ENCODE assay signal across 10 cellular contexts in genomic region chr5:126516133-126516532, GRCh38.
DNase-seq lines count a peak whose midpoint lies in the region; ATAC-seq and TF ChIP-seq lines count a peak whose summit lies in the region.
"Had no signal": no experiment of that assay in that cellular context is flagged by ENCODE, and none has a peak within 500 bp of the region (broad histone marks: within the 10 kb centered on the region; RNA-seq: fewer than 3 reads in every experiment).

No MANE protein-coding gene starts in this region.

- dilution Hi-C loops in IMR-90 (cut with HindIII; ENCODE audit: low sequenced_read_pairs, unreplicated experiment) (no loop called here), mammary epithelial cell (cut with HindIII; ENCODE audit: low sequenced_read_pairs) (no loop called here)

- H2AFZ ChIP-seq in IMR-90 (replicated peaks; ENCODE audit: low read length, poor library complexity) = no peak overlapping the region
- no peak overlapping the region for H2AFZ ChIP-seq in mammary epithelial cell (ENCODE audit: low read depth, low read length)

- TF ChIP-seq CTCF in IMR-90 (conservative IDR thresholded peaks at IDR 0.05; ENCODE audit: low read depth, low read length) (no peak), mammary epithelial cell (conservative IDR thresholded peaks at IDR 0.05 in 1 of 2, IDR thresholded peaks at IDR 0.05 in 1 of 2; ENCODE audit: extremely low read depth in 1 of 2, insufficient read depth in 1 of 2, low read depth in 1 of 2, low read length in 2 of 2) (no peak), testis (IDR thresholded peaks at IDR 0.05) (no peak), right atrium auricular region (IDR thresholded peaks at IDR 0.05) (no peak)

- no peak overlapping the region for H3K4me2 ChIP-seq in IMR-90 (ENCODE audit: low read depth, low read length)
- peak overlapping the region; percentile 24 for H3K4me2 ChIP-seq in mammary epithelial cell (ENCODE audit: insufficient read depth, low read depth, low read length)

- BruUV-seq in IMR-90 (replicated peaks; lab: Mats Ljungman, UMichigan) (no TSS peak), mammary epithelial cell (replicated peaks; lab: Mats Ljungman, UMichigan) (no TSS peak)

- in situ Hi-C loops in IMR-90 (cut with MboI; ENCODE audit: low sequenced_read_pairs) = no loop called here
- in situ Hi-C loops in mammary epithelial cell (cut with MboI; ENCODE audit: low sequenced_read_pairs in 2 of 2) = no loop called here

- H2BK120ac ChIP-seq in IMR-90 (ENCODE audit: low read depth, low read length) = no peak overlapping the region

- H3K27me3 ChIP-seq in IMR-90 (ENCODE audit: control insufficient read depth, insufficient read depth, low read length) = no peaks in the 10 kb centered on the region
- H3K27me3 ChIP-seq in mammary epithelial cell (ENCODE audit: insufficient read depth, low read length) = no peaks in the 10 kb centered on the region
- no peaks in the 10 kb centered on the region for H3K27me3 ChIP-seq in testis
- no peaks in the 10 kb centered on the region for H3K27me3 ChIP-seq in right atrium auricular region
- H3K27me3 ChIP-seq: MG63, neutrophil had no signal

- peak; percentile 50 for ATAC-seq in IMR-90 (ENCODE audit: low read depth)
- no peak for ATAC-seq in GM18868 (IDR thresholded peaks at IDR 0.05; ENCODE audit: unreplicated experiment)
- no peak for ATAC-seq in GM18907 (IDR thresholded peaks at IDR 0.05; ENCODE audit: unreplicated experiment)

- H3K36me3 ChIP-seq in IMR-90 (ENCODE audit: control insufficient read depth, insufficient read depth, low read length) (no peaks in the 10 kb centered on the region), mammary epithelial cell (ENCODE audit: insufficient read depth, low read length) (no peaks in the 10 kb centered on the region), testis (ENCODE audit: low read depth, missing control alignments) (no peaks in the 10 kb centered on the region), right atrium auricular region (no peaks in the 10 kb centered on the region)
- H3K36me3 ChIP-seq: MG63, neutrophil had no signal

- no peak overlapping the region for H4K91ac ChIP-seq in IMR-90 (ENCODE audit: insufficient read depth, low read depth, low read length)

- H3K27ac ChIP-seq in IMR-90 (ENCODE audit: insufficient read depth, low read length) = no peak overlapping the region
- H3K27ac ChIP-seq in mammary epithelial cell (ENCODE audit: insufficient read depth, low read depth, low read length) = peak overlapping the region; percentile 38
- peak overlapping the region; percentile 20 to 62 for H3K27ac ChIP-seq in testis
- no peak overlapping the region for H3K27ac ChIP-seq in right atrium auricular region
- H3K27ac ChIP-seq: neutrophil had no signal

- no peak overlapping the region for H3K9ac ChIP-seq in IMR-90 (ENCODE audit: low read depth, low read length)
- H3K9ac ChIP-seq in mammary epithelial cell (ENCODE audit: insufficient read depth, low read length) = no peak overlapping the region

- H2AK5ac ChIP-seq in IMR-90 (ENCODE audit: low read depth, low read length) = no peak overlapping the region

- H2BK20ac ChIP-seq in IMR-90 (ENCODE audit: low read depth, low read length) = no peak overlapping the region

- H3K56ac ChIP-seq in IMR-90 (ENCODE audit: extremely low read depth, insufficient read depth, low read length) = no peak overlapping the region

- POLR2A ChIA-PET in IMR-90 (lab: Charles Lee; ENCODE audit: unreplicated experiment) = no interaction called here

- no peak overlapping the region for H3K14ac ChIP-seq in IMR-90 (replicated peaks; ENCODE audit: low read depth, low read length)

- no peaks in the 10 kb centered on the region for H3K79me1 ChIP-seq in IMR-90 (ENCODE audit: low read depth in 1 of 2, low read length in 2 of 2)

- intact Hi-C loops in IMR-90 (cut with micrococcal nuclease) (no loop called here), mammary epithelial cell (cut with micrococcal nuclease) (no loop called here), testis (cut with DNase I; ENCODE audit: low total_unique reads) (no loop called here)

- H2BK15ac ChIP-seq in IMR-90 (ENCODE audit: low read depth, low read length) = no peak overlapping the region

- H4K20me1 ChIP-seq in IMR-90 (ENCODE audit: insufficient read depth, low read length) = no peaks in the 10 kb centered on the region
- H4K20me1 ChIP-seq in mammary epithelial cell (ENCODE audit: insufficient read depth, low read length) = no peaks in the 10 kb centered on the region

- no peak overlapping the region for H3K4me3 ChIP-seq in IMR-90 (ENCODE audit: insufficient read depth, low read depth, low read length)
- H3K4me3 ChIP-seq in mammary epithelial cell (replicated peaks in 1 of 3; ENCODE audit: insufficient read depth in 1 of 3, low read depth in 2 of 3, low read length in 3 of 3) = no peak overlapping the region
- H3K4me3 ChIP-seq in testis = no peak overlapping the region
- no peak overlapping the region for H3K4me3 ChIP-seq in right atrium auricular region
- H3K4me3 ChIP-seq: MG63 had no signal

- H2BK5ac ChIP-seq in IMR-90 (ENCODE audit: low read depth, low read length, poor library complexity, severe bottlenecking) = no peak overlapping the region

- WGBS in IMR-90 (ENCODE audit: extremely low coverage in 2 of 2, insufficient read length in 1 of 2), 2 experiments = no CpG with 5 or more reads among the region's 1 CpG
- 0% methylated on average over 1 of the region's 1 CpG for WGBS in mammary epithelial cell (ENCODE audit: low coverage, missing lambda C conversion rate)
- WGBS in testis, 2 donors = 50 to 57% methylated on average over 1 of the region's 1 CpG

- H3K23ac ChIP-seq in IMR-90 (ENCODE audit: low read depth, low read length) = no peak overlapping the region

- DNase-seq in IMR-90 (peak; percentile 92), NCI-H345 (lab: John Stamatoyannopoulos, UW) (peak; percentile 91), mammary epithelial cell (peak; percentile 72), testis (no peak), right atrium auricular region (ENCODE audit: low spot score) (no peak)
- DNase-seq: activated T-cell treated with anti-CD3 and anti-CD28 coated beads, Interleukin-2, amount 50 U/mL, for 24 hours; MG63 had no signal

- H4K8ac ChIP-seq in IMR-90 (ENCODE audit: low read depth in 2 of 2, low read length in 2 of 2) = no peak overlapping the region

- no peak overlapping the region for H2AK9ac ChIP-seq in IMR-90 (replicated peaks; ENCODE audit: low read depth, low read length, poor library complexity)

- H3K4me1 ChIP-seq in IMR-90 (ENCODE audit: control insufficient read depth, insufficient read depth, low read length) (peaks cover 10% of the 10 kb centered on the region), mammary epithelial cell (ENCODE audit: insufficient read depth, low read length) (peaks cover 47% of the 10 kb centered on the region), testis (peaks cover 38% of the 10 kb centered on the region), right atrium auricular region (peaks cover 0 to 27% of the 10 kb centered on the region in 2 donors)

- no peak overlapping the region for H4K5ac ChIP-seq in IMR-90 (ENCODE audit: low read depth, low read length)

- H3K9me3 ChIP-seq in IMR-90 (ENCODE audit: control insufficient read depth, insufficient read depth, low read length) (no peaks in the 10 kb centered on the region), mammary epithelial cell (replicated peaks; ENCODE audit: insufficient read depth, low read length) (no peaks in the 10 kb centered on the region), testis (no peaks in the 10 kb centered on the region), right atrium auricular region (no peaks in the 10 kb centered on the region)
- H3K9me3 ChIP-seq: MG63, neutrophil had no signal

- TF ChIP-seq POLR2A in IMR-90 (IDR thresholded peaks at IDR 0.05; ENCODE audit: low read depth, low read length) (no peak), testis (IDR thresholded peaks at IDR 0.05) (no peak)

- no peak for TF ChIP-seq RAD21 in IMR-90 (IDR thresholded peaks at IDR 0.05; ENCODE audit: low read length)

- H3K18ac ChIP-seq in IMR-90 (ENCODE audit: low read depth, low read length) = no peak overlapping the region

- CTCF ChIA-PET in IMR-90 (lab: Yijun Ruan, JAX) (interaction anchor here (0.7 to 1.1 kb wide), 2 partner anchors 16 to 82 kb away, joined by 3 to 4 read pairs; no protein-coding TSS in a partner anchor), mammary epithelial cell (lab: Charles Lee; ENCODE audit: low non-redundant PET) (no interaction called here)

- no peak overlapping the region for H3K4ac ChIP-seq in IMR-90 (ENCODE audit: low read depth, low read length)

- H3K79me2 ChIP-seq in mammary epithelial cell (ENCODE audit: insufficient read depth, low read length) = no peaks in the 10 kb centered on the region

- 0 out of 2 replicates have a peak, but pooled peaks cover 5% of the 10 kb centered on the region for H3K9me1 ChIP-seq in IMR-90 (ENCODE audit: insufficient read depth, low read length)

TF ChIP-seq in IMR-90, 13 proteins besides CTCF, POLR2A, EP300 and RAD21:
- no peak for TF ChIP-seq NFE2L2 (IDR thresholded peaks at IDR 0.05; ENCODE audit: low read depth, low read length)
- no peak for TF ChIP-seq CHD1 (IDR thresholded peaks at IDR 0.05; ENCODE audit: low read depth, low read length)
- peak; percentile 18; the same call in 1 of the 2 replicates for TF ChIP-seq CEBPB (IDR thresholded peaks at IDR 0.05; ENCODE audit: low read depth, low read length)
- no peak for TF ChIP-seq MAFK (IDR thresholded peaks at IDR 0.05; ENCODE audit: low read depth, low read length)
- TF ChIP-seq BHLHE40 (IDR thresholded peaks at IDR 0.05; ENCODE audit: low read depth, low read length) = 0 out of 2 replicates have a peak, but pooled peaks have one; percentile 43
- TF ChIP-seq MAZ (IDR thresholded peaks at IDR 0.05; ENCODE audit: borderline replicate concordance, low read depth, low read length) = no peak

Comparison
In these comparisons a context has a peak if more than half of its experiments do, and no peak if none do; other contexts are left out.
1. DNase-seq: peak in IMR-90 (single experiment), NCI-H345 (single experiment) and mammary epithelial cell (single experiment); none in testis (single experiment) and right atrium auricular region (single experiment).
2. H3K27ac ChIP-seq: peak in mammary epithelial cell (single experiment) and testis (2 of 2); none in IMR-90 (single experiment) and right atrium auricular region (0 of 2).